ENCODE assay signal across 14 cellular contexts in genomic region chr3:174955513-174956001, GRCh38.
A peak's percentile ranks its signal among the peaks of the same experiment; 100 is the strongest.
DNase-seq lines count a peak whose midpoint lies in the region; ATAC-seq, FAIRE-seq and TF ChIP-seq lines count a peak whose summit lies in the region.
"Had no signal": no experiment of that assay in that cellular context is flagged by ENCODE, and none has a peak within 500 bp of the region (broad histone marks: within the 10 kb centered on the region; RNA-seq: fewer than 3 reads in every experiment).

No MANE protein-coding gene starts in this region.

- H3K4me3 ChIP-seq in ACC112 (ENCODE audit: low read depth, low read length) (no peak overlapping the region), astrocyte (ENCODE audit: insufficient read depth, low read depth, low read length) (no peak overlapping the region), keratinocyte (ENCODE audit: control insufficient read depth in 2 of 3, extremely low read depth in 1 of 3, insufficient read depth in 2 of 3, low read depth in 1 of 3, low read length in 3 of 3) (no peak overlapping the region)
- H3K4me3 ChIP-seq: adrenal gland had no signal

- H3K9me3 ChIP-seq in astrocyte (ENCODE audit: insufficient read depth, low read depth, low read length) = no peaks in the 10 kb centered on the region
- no peaks in the 10 kb centered on the region for H3K9me3 ChIP-seq in keratinocyte (ENCODE audit: control insufficient read depth, low read depth, low read length)
- H3K9me3 ChIP-seq: adrenal gland had no signal

- ATAC-seq in HG03439 (IDR thresholded peaks at IDR 0.05; ENCODE audit: unreplicated experiment) (no peak), HG03342 (IDR thresholded peaks at IDR 0.05; ENCODE audit: unreplicated experiment) (no peak)
- ATAC-seq: natural killer cell had no signal

- peak; percentile 32 for FAIRE-seq in astrocyte (lab: Jason Lieb, UNC)
- peak; percentile 61 for FAIRE-seq in keratinocyte (lab: Jason Lieb, UNC)
- FAIRE-seq: H1 had no signal

- peak overlapping the region; percentile 86 for H3K27ac Mint-ChIP-seq in astrocyte (ENCODE audit: unreplicated experiment)
- H3K27ac Mint-ChIP-seq: natural killer cell had no signal

- H3K79me2 ChIP-seq in ACC112 (ENCODE audit: control insufficient read depth, insufficient read depth, low read length, unreplicated experiment) = no peaks in the 10 kb centered on the region
- H3K79me2 ChIP-seq in astrocyte (ENCODE audit: insufficient read depth, low read length) = no peaks in the 10 kb centered on the region
- H3K79me2 ChIP-seq in keratinocyte (ENCODE audit: control insufficient read depth, insufficient read depth, low read length) = no peaks in the 10 kb centered on the region

- H3K36me3 ChIP-seq in ACC112 (ENCODE audit: insufficient read depth, low read length) = 0 out of 2 replicates have a peak, but pooled peaks cover 4% of the 10 kb centered on the region
- H3K36me3 ChIP-seq in astrocyte (ENCODE audit: insufficient read depth, low read length) = no peaks in the 10 kb centered on the region
- no peaks in the 10 kb centered on the region for H3K36me3 ChIP-seq in keratinocyte (ENCODE audit: control insufficient read depth in 2 of 2, extremely low read depth in 1 of 2, insufficient read depth in 2 of 2, low read length in 2 of 2)
- H3K36me3 ChIP-seq: adrenal gland, WERI-Rb-1 had no signal

- H3K27me3 Mint-ChIP-seq in astrocyte (ENCODE audit: low read depth, unreplicated experiment) = no peaks in the 10 kb centered on the region

- H4K20me1 ChIP-seq in astrocyte (ENCODE audit: insufficient read depth, low read length) (no peaks in the 10 kb centered on the region), keratinocyte (ENCODE audit: control insufficient read depth, extremely low read depth, insufficient read depth, low read length) (no peaks in the 10 kb centered on the region)

- no peaks in the 10 kb centered on the region for H3K9me1 ChIP-seq in keratinocyte (ENCODE audit: control insufficient read depth, extremely low read depth, insufficient read depth, low read length)

- H3K36me3 Mint-ChIP-seq in astrocyte (ENCODE audit: low read depth, unreplicated experiment) = no peaks in the 10 kb centered on the region
- H3K36me3 Mint-ChIP-seq: natural killer cell had no signal

- H2AFZ ChIP-seq in ACC112 (ENCODE audit: low read length, unreplicated experiment) (peak overlapping the region; percentile 63), astrocyte (ENCODE audit: low read depth, low read length) (no peak overlapping the region), keratinocyte (ENCODE audit: control insufficient read depth, low read length) (no peak overlapping the region)

- peaks cover 39% of the 10 kb centered on the region for H3K4me1 Mint-ChIP-seq in astrocyte (ENCODE audit: low read depth, unreplicated experiment)
- H3K4me1 Mint-ChIP-seq: natural killer cell had no signal

- peaks cover 55% of the 10 kb centered on the region for H3K4me1 ChIP-seq in ACC112 (ENCODE audit: control insufficient read depth, insufficient read depth, low read length, unreplicated experiment)
- peaks cover 31% of the 10 kb centered on the region for H3K4me1 ChIP-seq in astrocyte (ENCODE audit: insufficient read depth, low read length)
- peaks cover 63% of the 10 kb centered on the region for H3K4me1 ChIP-seq in keratinocyte (ENCODE audit: control insufficient read depth, extremely low read depth, insufficient read depth, low read length)

- dilution Hi-C loops in keratinocyte (cut with MboI; ENCODE audit: extremely low pct_ligation_motif_present, low sequenced_read_pairs) = no loop called here

- peak overlapping the region; percentile 13 for H3K4me2 ChIP-seq in astrocyte (ENCODE audit: low read length)
- peak overlapping the region; percentile 27 for H3K4me2 ChIP-seq in keratinocyte (ENCODE audit: control insufficient read depth, extremely low read depth, insufficient read depth, low read depth, low read length)

- peak overlapping the region; percentile 41 for H3K27ac ChIP-seq in ACC112 (ENCODE audit: low read depth, low read length)
- H3K27ac ChIP-seq in astrocyte (ENCODE audit: low read depth, low read length) = peak overlapping the region; percentile 25
- H3K27ac ChIP-seq in keratinocyte (ENCODE audit: control insufficient read depth, insufficient read depth, low read length) = peak overlapping the region; percentile 70
- H3K27ac ChIP-seq: adrenal gland, WERI-Rb-1 had no signal

- TF ChIP-seq CTCF in astrocyte (IDR thresholded peaks at IDR 0.05; ENCODE audit: insufficient read depth, low read depth, low read length) (no peak), keratinocyte (optimal IDR thresholded peaks at IDR 0.05 in 1 of 3, IDR thresholded peaks at IDR 0.05 in 1 of 3, conservative IDR thresholded peaks at IDR 0.05 in 1 of 3; ENCODE audit: extremely low read depth in 1 of 3, insufficient read depth in 2 of 3, low read length in 3 of 3) (no peak)

- DNase-seq in HT1080 (ENCODE audit: low read depth) = peak; percentile 63
- DNase-seq in astrocyte (ENCODE audit: low read depth) = peak; percentile 58
- peak; percentile 56 for DNase-seq in keratinocyte (ENCODE audit: low read depth, low spot score)
- DNase-seq in NOMO-1 treated with dmso at 0.1 percent for 144 hours (lab: John Stamatoyannopoulos, UW; ENCODE audit: unreplicated experiment) = no peak
- no peak for DNase-seq in activated naive CD4-positive, alpha-beta T cell treated with anti-CD3 and anti-CD28 coated beads, Interleukin-2, amount 50 U/mL, for 16 hours
- DNase-seq: adrenal gland; effector memory CD4-positive, alpha-beta T cell; KG1; natural killer cell; WERI-Rb-1 had no signal

- H3K4me3 Mint-ChIP-seq in astrocyte (ENCODE audit: unreplicated experiment) = no peak overlapping the region
- H3K4me3 Mint-ChIP-seq: natural killer cell had no signal

- H3K9me3 Mint-ChIP-seq in astrocyte (ENCODE audit: unreplicated experiment) = no peaks in the 10 kb centered on the region

- H3K9ac ChIP-seq in astrocyte (ENCODE audit: low read length) = no peak overlapping the region
- no peak overlapping the region for H3K9ac ChIP-seq in keratinocyte (ENCODE audit: control insufficient read depth, extremely low read depth, insufficient read depth, low read length)

- H3K27me3 ChIP-seq in ACC112 (ENCODE audit: insufficient read depth, low read length) (no peaks in the 10 kb centered on the region), astrocyte (ENCODE audit: insufficient read depth, low read length) (no peaks in the 10 kb centered on the region), keratinocyte (ENCODE audit: control insufficient read depth, extremely low read depth, insufficient read depth, low read length) (no peaks in the 10 kb centered on the region)
- H3K27me3 ChIP-seq: adrenal gland had no signal

Comparison
In these comparisons a context has a peak if more than half of its experiments do, and no peak if none do; other contexts are left out.
1. DNase-seq: peak in HT1080 (single experiment), astrocyte (single experiment) and keratinocyte (single experiment); none in NOMO-1 treated with dmso at 0.1 percent for 144 hours (single experiment) and activated naive CD4-positive, alpha-beta T cell treated with anti-CD3 and anti-CD28 coated beads, Interleukin-2, amount 50 U/mL, for 16 hours (single experiment).
2. Peak in every context shown above with its lines, with median percentiles within 50 percentile points of each other: H3K27ac ChIP-seq.